Comparison of ENCODE assay signal across 1 cellular context in the genomic region with DNA sequence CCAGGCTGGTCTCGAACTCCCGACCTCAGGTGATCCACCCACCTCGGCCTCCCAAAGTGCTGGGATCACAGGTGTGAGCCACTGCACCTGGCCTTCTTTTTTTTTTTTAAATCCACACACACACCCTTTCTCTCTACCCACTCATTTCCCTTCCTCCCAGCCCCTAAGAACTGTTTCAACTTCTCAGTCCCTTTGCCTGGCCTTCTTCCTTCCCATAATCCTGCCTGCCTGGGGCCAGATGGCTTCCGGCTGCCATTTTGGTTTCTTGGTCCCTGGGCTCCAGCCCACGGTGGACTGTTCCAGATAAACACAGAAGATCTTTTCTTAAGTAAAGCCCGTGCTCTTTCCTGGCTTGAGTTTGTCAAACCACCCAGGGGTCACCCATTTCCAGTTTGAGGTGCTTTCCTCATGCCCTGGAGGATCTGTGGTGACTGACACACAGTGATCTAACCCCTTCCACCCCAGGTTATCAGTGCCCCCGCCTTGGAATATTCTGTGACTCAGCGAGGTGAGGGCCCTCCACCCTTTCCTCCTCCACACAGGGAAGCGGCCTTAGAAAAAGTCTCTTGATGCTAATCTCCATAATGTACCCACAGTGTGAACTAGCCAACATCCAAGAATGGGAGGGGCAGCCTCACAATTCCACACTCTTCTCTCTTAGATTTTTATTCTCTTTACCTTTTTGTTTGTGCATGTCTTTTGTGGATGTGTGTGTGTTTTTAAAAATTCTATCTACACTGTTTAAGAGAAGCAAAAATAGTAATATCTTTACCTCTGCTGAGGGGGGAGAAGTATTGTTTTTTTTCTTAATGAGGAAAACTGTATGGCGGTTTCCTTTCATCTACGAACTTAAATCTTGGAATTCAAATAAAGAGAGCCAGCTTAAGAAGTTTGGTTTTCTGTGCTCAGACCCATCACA.
TF ChIP-seq lines count a peak whose summit lies in the region.

No MANE protein-coding gene starts in this region.

TF ChIP-seq in K562, 482 proteins besides CTCF, POLR2A, EP300 and RAD21 (continued from another document and continues in another):
- TF ChIP-seq, protein P1, sequence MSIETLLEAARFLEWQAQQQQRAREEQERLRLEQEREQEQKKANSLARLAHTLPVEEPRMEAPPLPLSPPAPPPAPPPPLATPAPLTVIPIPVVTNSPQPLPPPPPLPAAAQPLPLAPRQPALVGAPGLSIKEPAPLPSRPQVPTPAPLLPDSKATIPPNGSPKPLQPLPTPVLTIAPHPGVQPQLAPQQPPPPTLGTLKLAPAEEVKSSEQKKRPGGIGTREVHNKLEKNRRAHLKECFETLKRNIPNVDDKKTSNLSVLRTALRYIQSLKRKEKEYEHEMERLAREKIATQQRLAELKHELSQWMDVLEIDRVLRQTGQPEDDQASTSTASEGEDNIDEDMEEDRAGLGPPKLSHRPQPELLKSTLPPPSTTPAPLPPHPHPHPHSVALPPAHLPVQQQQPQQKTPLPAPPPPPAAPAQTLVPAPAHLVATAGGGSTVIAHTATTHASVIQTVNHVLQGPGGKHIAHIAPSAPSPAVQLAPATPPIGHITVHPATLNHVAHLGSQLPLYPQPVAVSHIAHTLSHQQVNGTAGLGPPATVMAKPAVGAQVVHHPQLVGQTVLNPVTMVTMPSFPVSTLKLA (conservative IDR thresholded peaks at IDR 0.05), result peak; percentile 43 to 67; a peak in 3 of 4 replicates
- TF ChIP-seq U2AF2 (optimal IDR thresholded peaks at IDR 0.05; ENCODE audit: low read depth, low read length) (no peak), NR4A1 (CRISPR knock-in tag; IDR thresholded peaks at IDR 0.05) (no peak), NR4A1 (tag; IDR thresholded peaks at IDR 0.05) (peak; percentile 95), ZNF76 (CRISPR knock-in tag; IDR thresholded peaks at IDR 0.05; ENCODE audit: borderline replicate concordance) (0 out of 2 replicates have a peak, but pooled peaks have one; percentile 40), ARNT (IDR thresholded peaks at IDR 0.05) (peak; percentile 41 to 49; a peak in 3 of 4 replicates), TEAD2 (tag; IDR thresholded peaks at IDR 0.05) (peak; percentile 81; the same call in 1 of the 2 replicates), CBX5 (IDR thresholded peaks at IDR 0.05; ENCODE audit: borderline replicate concordance, low read depth) (no peak), MTA2 (IDR thresholded peaks at IDR 0.05; ENCODE audit: low read depth) (peak; percentile 59), GTF3C2 (IDR thresholded peaks at IDR 0.05; ENCODE audit: borderline replicate concordance, extremely low read depth, insufficient read length) (no peak), POLR2AphosphoS5 (IDR thresholded peaks at IDR 0.05; ENCODE audit: control insufficient read depth, insufficient read depth, low read depth, low read length) (peak; percentile 77; the same call in 1 of the 2 replicates), ILF3 (IDR thresholded peaks at IDR 0.05; ENCODE audit: borderline replicate concordance) (no peak), SMARCB1 (IDR thresholded peaks at IDR 0.05; ENCODE audit: insufficient read length, low read depth) (no peak), ZBED1 (IDR thresholded peaks at IDR 0.05) (0 out of 2 replicates have a peak, but pooled peaks have one; percentile 63), RAD51 (IDR thresholded peaks at IDR 0.05; ENCODE audit: borderline replicate concordance, low read depth) (peak; percentile 28; the same call in 1 of the 2 replicates), PML (IDR thresholded peaks at IDR 0.05; ENCODE audit: low read length) (peak; percentile 76; the same call in 1 of the 2 replicates), NEUROD1 (IDR thresholded peaks at IDR 0.05; ENCODE audit: borderline replicate concordance, low read depth, low read length, partially characterized antibody) (peak; percentile 83), ZNF551 (CRISPR knock-in tag; IDR thresholded peaks at IDR 0.05) (no peak), ZNF197 (CRISPR knock-in tag; IDR thresholded peaks at IDR 0.05; ENCODE audit: low read depth) (0 out of 2 replicates have a peak, but pooled peaks have one; percentile 26), MAFF (IDR thresholded peaks at IDR 0.05; ENCODE audit: low read length) (peak; percentile 84), PHF8 (IDR thresholded peaks at IDR 0.05; ENCODE audit: borderline replicate concordance, low read length) (peak; percentile 30; the same call in 1 of the 2 replicates), TEAD4 (IDR thresholded peaks at IDR 0.05; ENCODE audit: low read length) (peak; percentile 81), TEAD4 (CRISPR knock-in tag; IDR thresholded peaks at IDR 0.05; ENCODE audit: borderline replicate concordance) (no peak), PTRF (tag; IDR thresholded peaks at IDR 0.05) (peak; percentile 79; the same call in 1 of the 2 replicates), PPARD (CRISPR knock-in tag; IDR thresholded peaks at IDR 0.05) (no peak), ZBTB11 (CRISPR knock-in tag; IDR thresholded peaks at IDR 0.05) (peak in 1 of 3 experiments; percentile 68; a peak in 2 of 6 replicates), ZNF224 (CRISPR knock-in tag; IDR thresholded peaks at IDR 0.05) (no peak), TAL1 (IDR thresholded peaks at IDR 0.05) (peak; percentile 73), STAT5A (IDR thresholded peaks at IDR 0.05; ENCODE audit: borderline replicate concordance, low read length) (peak; percentile 47; the same call in 1 of the 2 replicates), ETV1 (tag; conservative IDR thresholded peaks at IDR 0.05; ENCODE audit: low read depth) (peak; percentile 80), XRCC3 (IDR thresholded peaks at IDR 0.05) (no peak), CSDE1 (IDR thresholded peaks at IDR 0.05) (no peak), DLX4 (CRISPR knock-in tag; IDR thresholded peaks at IDR 0.05) (no peak), ZNF134 (CRISPR knock-in tag; conservative IDR thresholded peaks at IDR 0.05) (no peak)
- TF ChIP-seq, protein P2, sequence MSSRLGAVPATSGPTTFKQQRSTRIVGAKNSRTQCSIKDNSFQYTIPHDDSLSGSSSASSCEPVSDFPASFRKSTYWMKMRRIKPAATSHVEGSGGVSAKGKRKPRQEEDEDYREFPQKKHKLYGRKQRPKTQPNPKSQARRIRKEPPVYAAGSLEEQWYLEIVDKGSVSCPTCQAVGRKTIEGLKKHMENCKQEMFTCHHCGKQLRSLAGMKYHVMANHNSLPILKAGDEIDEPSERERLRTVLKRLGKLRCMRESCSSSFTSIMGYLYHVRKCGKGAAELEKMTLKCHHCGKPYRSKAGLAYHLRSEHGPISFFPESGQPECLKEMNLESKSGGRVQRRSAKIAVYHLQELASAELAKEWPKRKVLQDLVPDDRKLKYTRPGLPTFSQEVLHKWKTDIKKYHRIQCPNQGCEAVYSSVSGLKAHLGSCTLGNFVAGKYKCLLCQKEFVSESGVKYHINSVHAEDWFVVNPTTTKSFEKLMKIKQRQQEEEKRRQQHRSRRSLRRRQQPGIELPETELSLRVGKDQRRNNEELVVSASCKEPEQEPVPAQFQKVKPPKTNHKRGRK (tag; IDR thresholded peaks at IDR 0.05), result 0 out of 2 replicates have a peak, but pooled peaks have one; percentile 44
- TF ChIP-seq, protein P3, sequence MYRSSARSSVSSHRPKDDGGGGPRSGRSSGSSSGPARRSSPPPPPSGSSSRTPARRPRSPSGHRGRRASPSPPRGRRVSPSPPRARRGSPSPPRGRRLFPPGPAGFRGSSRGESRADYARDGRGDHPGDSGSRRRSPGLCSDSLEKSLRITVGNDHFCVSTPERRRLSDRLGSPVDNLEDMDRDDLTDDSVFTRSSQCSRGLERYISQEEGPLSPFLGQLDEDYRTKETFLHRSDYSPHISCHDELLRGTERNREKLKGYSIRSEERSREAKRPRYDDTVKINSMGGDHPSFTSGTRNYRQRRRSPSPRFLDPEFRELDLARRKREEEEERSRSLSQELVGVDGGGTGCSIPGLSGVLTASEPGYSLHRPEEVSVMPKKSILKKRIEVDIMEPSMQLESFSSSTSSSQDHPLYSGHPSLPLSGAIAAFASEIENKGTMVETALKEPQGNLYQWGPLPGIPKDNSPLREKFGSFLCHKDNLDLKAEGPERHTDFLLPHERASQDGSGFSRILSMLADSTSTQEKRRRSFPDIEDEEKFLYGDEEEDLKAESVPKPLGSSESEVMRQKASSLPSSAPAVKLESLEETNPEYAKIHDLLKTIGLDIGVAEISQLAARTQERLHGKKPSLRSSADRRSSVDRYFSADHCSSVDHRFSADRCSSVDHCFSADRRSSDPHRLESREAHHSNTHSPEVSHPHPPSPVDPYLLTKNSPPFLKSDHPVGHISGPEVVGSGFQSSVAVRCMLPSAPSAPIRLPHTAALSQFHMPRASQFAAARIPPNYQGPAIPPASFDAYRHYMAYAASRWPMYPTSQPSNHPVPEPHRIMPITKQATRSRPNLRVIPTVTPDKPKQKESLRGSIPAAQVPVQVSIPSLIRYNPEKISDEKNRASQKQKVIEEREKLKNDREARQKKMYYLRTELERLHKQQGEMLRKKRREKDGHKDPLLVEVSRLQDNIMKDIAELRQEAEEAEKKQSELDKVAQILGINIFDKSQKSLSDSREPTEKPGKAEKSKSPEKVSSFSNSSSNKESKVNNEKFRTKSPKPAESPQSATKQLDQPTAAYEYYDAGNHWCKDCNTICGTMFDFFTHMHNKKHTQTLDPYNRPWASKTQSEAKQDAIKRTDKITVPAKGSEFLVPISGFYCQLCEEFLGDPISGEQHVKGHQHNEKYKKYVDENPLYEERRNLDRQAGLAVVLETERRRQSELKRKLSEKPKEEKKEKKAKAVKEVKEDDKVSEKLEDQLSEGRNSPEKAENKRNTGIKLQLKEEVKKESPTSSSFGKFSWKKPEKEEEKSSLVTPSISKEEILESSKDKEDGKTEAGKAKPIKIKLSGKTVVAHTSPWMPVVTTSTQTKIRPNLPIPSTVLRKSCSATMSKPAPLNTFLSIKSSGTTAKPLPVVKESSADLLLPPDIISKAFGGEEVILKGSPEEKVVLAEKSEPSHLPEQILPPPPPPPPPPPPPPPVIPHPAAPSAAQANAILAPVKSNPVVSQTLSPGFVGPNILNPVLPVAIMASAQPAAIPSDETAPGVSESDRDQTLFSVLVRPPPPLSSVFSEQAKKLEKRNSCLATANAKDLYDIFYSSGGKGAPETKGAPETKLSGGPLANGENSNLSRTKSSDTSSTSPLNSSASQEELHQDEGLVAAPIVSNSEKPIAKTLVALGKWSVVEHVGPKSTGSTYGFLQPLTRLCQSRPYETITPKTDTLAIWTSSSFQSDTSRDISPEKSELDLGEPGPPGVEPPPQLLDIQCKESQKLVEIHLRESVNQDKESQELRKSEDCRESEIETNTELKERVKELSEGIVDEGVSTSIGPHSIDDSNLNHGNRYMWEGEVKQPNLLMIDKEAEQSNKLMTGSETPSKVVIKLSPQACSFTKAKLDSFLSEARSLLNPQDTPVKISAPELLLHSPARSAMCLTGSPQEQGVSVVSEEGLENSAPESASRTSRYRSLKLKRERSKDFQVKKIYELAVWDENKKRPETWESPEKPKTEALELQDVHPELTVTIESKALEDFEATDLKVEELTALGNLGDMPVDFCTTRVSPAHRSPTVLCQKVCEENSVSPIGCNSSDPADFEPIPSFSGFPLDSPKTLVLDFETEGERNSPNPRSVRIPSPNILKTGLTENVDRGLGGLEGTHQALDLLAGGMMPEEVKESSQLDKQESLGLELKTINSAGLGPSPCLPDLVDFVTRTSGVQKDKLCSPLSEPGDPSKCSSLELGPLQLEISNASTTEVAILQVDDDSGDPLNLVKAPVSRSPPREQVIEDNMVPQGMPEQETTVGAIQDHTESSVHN (IDR thresholded peaks at IDR 0.05; ENCODE audit: borderline replicate concordance in 1 of 2, low read depth in 1 of 2), result peak in 1 of 2 experiments; percentile 63; a peak in 1 of 4 replicates
